ENCODE assay signal across 25 cellular contexts in genomic region chr6:145532361-145532760, GRCh38.
DNase-seq lines count a peak whose midpoint lies in the region; ATAC-seq, FAIRE-seq and TF ChIP-seq lines count a peak whose summit lies in the region.
"Had no signal": no experiment of that assay in that cellular context is flagged by ENCODE, and none has a peak within 500 bp of the region (broad histone marks: within the 10 kb centered on the region; RNA-seq: fewer than 3 reads in every experiment).

No MANE protein-coding gene starts in this region.

- no peak overlapping the region for H3K14ac ChIP-seq in H1 (ENCODE audit: insufficient read length)

- H2BK20ac ChIP-seq in H1 (ENCODE audit: low read length): no peak overlapping the region

- H2BK120ac ChIP-seq in H1 (replicated peaks; ENCODE audit: low read depth, low read length): no peak overlapping the region

- in situ Hi-C loops in HepG2 (cut with HindIII; ENCODE audit: extremely low pct_ligation_motif_present, low pct_unique_long_range_greater_than_20kb): no loop called here

- H4K8ac ChIP-seq in H1 (ENCODE audit: extremely low read depth, insufficient read depth, low read length): no peak overlapping the region

- no TSS peak for BruUV-seq in HepG2 (replicated peaks; lab: Mats Ljungman, UMichigan)

- H2AK5ac ChIP-seq in H1 (ENCODE audit: low read depth, low read length): no peak overlapping the region

- H3K4me1 ChIP-seq in HepG2 (ENCODE audit: insufficient read depth, low read length): peaks cover 9% of the 10 kb centered on the region
- H3K4me1 ChIP-seq in right lobe of liver: no peaks in the 10 kb centered on the region
- peaks cover 11 to 17% (median 12%) of the 10 kb centered on the region in 4 experiments; a peak in 6 of 7 replicates for H3K4me1 ChIP-seq in H1 (replicated peaks in 1 of 4; ENCODE audit: control insufficient read depth in 3 of 4, insufficient read depth in 4 of 4, low read length in 3 of 4)
- H3K4me1 ChIP-seq in iPS-20b (ENCODE audit: insufficient read depth, low read length): peaks cover 37% of the 10 kb centered on the region
- no peaks in the 10 kb centered on the region for H3K4me1 ChIP-seq in esophagus squamous epithelium
- H3K4me1 ChIP-seq: SJSA1 had no signal

- no peak overlapping the region for H3K23ac ChIP-seq in H1 (ENCODE audit: insufficient read length)

- WGBS in HepG2 (ENCODE audit: low lambda C conversion rate): 2% methylated on average over 4 of the region's 4 CpGs
- 9% methylated on average over 4 of the region's 4 CpGs for WGBS in right lobe of liver (ENCODE audit: insufficient coverage, low coverage, low lambda C conversion rate, missing lambda C conversion rate)
- WGBS in H1 (ENCODE audit: extremely low coverage in 1 of 2, insufficient coverage in 1 of 2, insufficient read length in 1 of 2, insufficient replicate concordance in 2 of 2, low coverage in 1 of 2, low lambda C conversion rate in 2 of 2, missing lambda C conversion rate in 1 of 2), 2 experiments: 11% methylated on average over 4 of the region's 4 CpGs; no CpG with 5 or more reads in 1 of the 2 experiments
- WGBS in esophagus squamous epithelium, 2 donors: 17 to 35% methylated on average over 4 of the region's 4 CpGs

- H3K56ac ChIP-seq in H1 (replicated peaks; ENCODE audit: insufficient read length, low read depth, low read length): no peak overlapping the region

- no peak overlapping the region for H3K4ac ChIP-seq in H1 (replicated peaks; ENCODE audit: insufficient read length, low read depth, low read length)

- no peak overlapping the region for H2BK5ac ChIP-seq in H1 (ENCODE audit: low read depth, low read length)

- no peak for FAIRE-seq in HepG2 (lab: Jason Lieb, UNC)
- FAIRE-seq in H1 (lab: Jason Lieb, UNC): peak; percentile 24
- FAIRE-seq: G401.6, GM18507, RCC 7860 had no signal

- CTCF ChIA-PET in HepG2 (lab: Yijun Ruan, JAX; ENCODE audit: low intra/inter-chr PET ratio, low total read pairs): no interaction called here
- CTCF ChIA-PET in H1 (lab: Charles Lee; ENCODE audit: partially characterized antibody): interaction anchor here (0.9 kb wide), 1 partner anchor 24 kb away, joined by 4 read pairs; no protein-coding TSS in a partner anchor

- H3K9me3 ChIP-seq in HepG2 (ENCODE audit: low read length) (no peaks in the 10 kb centered on the region), right lobe of liver (no peaks in the 10 kb centered on the region), H1 (ENCODE audit: insufficient read depth in 2 of 2, low read depth in 1 of 2, low read length in 1 of 2) (0 out of 4 replicates have a peak, but pooled peaks cover 0 to 3% of the 10 kb centered on the region in 2 experiments), iPS-20b (ENCODE audit: insufficient read depth, low read depth, low read length) (no peaks in the 10 kb centered on the region), esophagus squamous epithelium (no peaks in the 10 kb centered on the region)
- H3K9me3 ChIP-seq: SJSA1 had no signal

- TF ChIP-seq CTCF in HepG2 (CRISPR knock-in tag; IDR thresholded peaks at IDR 0.05) (no peak), right lobe of liver (IDR thresholded peaks at IDR 0.05) (no peak), H1 (IDR thresholded peaks at IDR 0.05; ENCODE audit: control extremely low read depth in 1 of 3, insufficient read depth in 1 of 3, low read depth in 1 of 3, low read length in 3 of 3) (no peak), esophagus squamous epithelium (IDR thresholded peaks at IDR 0.05) (no peak)

- no peak overlapping the region for H3K27ac ChIP-seq in HepG2 (ENCODE audit: extremely low read length, insufficient read depth, low read length)
- H3K27ac ChIP-seq in right lobe of liver: no peak overlapping the region
- H3K27ac ChIP-seq in H1 (ENCODE audit: low read depth, low read length): no peak overlapping the region
- H3K27ac ChIP-seq in iPS-20b (ENCODE audit: low read length): no peak overlapping the region
- no peak overlapping the region for H3K27ac ChIP-seq in esophagus squamous epithelium
- H3K27ac ChIP-seq: GM23248, KMS-11, SJSA1 had no signal

- no peak overlapping the region for H3K4me3 ChIP-seq in HepG2 (replicated peaks in 1 of 3; ENCODE audit: insufficient read depth in 1 of 3, low read depth in 2 of 3, low read length in 3 of 3)
- no peak overlapping the region for H3K4me3 ChIP-seq in right lobe of liver
- H3K4me3 ChIP-seq in H1 (ENCODE audit: extremely low read depth in 1 of 4, insufficient read depth in 2 of 4, low read depth in 3 of 4, low read length in 4 of 4): peak overlapping the region in 1 of 4 experiments; percentile 38; a peak in 1 of 8 replicates
- peak overlapping the region; percentile 17; the same call in 1 of the 2 replicates for H3K4me3 ChIP-seq in iPS-20b (ENCODE audit: low read length)
- H3K4me3 ChIP-seq in esophagus squamous epithelium: no peak overlapping the region
- H3K4me3 ChIP-seq: GM23248, SJSA1 had no signal

- POLR2A ChIA-PET in HepG2 (lab: Yijun Ruan, JAX): no interaction called here
- POLR2A ChIA-PET in H1 (lab: Charles Lee; ENCODE audit: partially characterized antibody): interaction anchor here (1.2 kb wide), 1 partner anchor 16 kb away, joined by 3 read pairs; no protein-coding TSS in a partner anchor

- H3K4me2 ChIP-seq in HepG2 (ENCODE audit: low read depth, low read length) (no peak overlapping the region), H1 (ENCODE audit: insufficient read depth in 1 of 2, low read depth in 2 of 2, low read length in 2 of 2) (peak overlapping the region; percentile 59 to 64)
- H3K4me2 ChIP-seq: KMS-11 had no signal

- no peak overlapping the region for H2AFZ ChIP-seq in HepG2 (ENCODE audit: low read length)
- no peak overlapping the region for H2AFZ ChIP-seq in H1 (ENCODE audit: low read length)
- H2AFZ ChIP-seq: GM23248 had no signal

- no peak overlapping the region for H4K5ac ChIP-seq in H1 (ENCODE audit: insufficient read length, low read depth, low read length)

- H3K79me1 ChIP-seq in H1 (ENCODE audit: low read depth, low read length): no peaks in the 10 kb centered on the region

- no peak for TF ChIP-seq RAD21 in HepG2 (CRISPR knock-in tag; IDR thresholded peaks at IDR 0.05)
- TF ChIP-seq RAD21 in H1 (IDR thresholded peaks at IDR 0.05 in 1 of 2, conservative IDR thresholded peaks at IDR 0.05 in 1 of 2; ENCODE audit: low read depth in 2 of 2, low read length in 2 of 2): no peak

- H2BK12ac ChIP-seq in H1 (ENCODE audit: low read depth, low read length): no peak overlapping the region; the same call in 1 of the 2 replicates

- H4K20me1 ChIP-seq in HepG2 (ENCODE audit: insufficient read depth, low read length) (no peaks in the 10 kb centered on the region), H1 (replicated peaks in 1 of 2; ENCODE audit: control insufficient read depth in 1 of 2, insufficient read depth in 2 of 2, low read length in 2 of 2) (peaks cover 0 to 10% of the 10 kb centered on the region in 2 experiments)

- intact Hi-C loops in HepG2 (cut with micrococcal nuclease; ENCODE audit: unreplicated experiment): no loop called here
- intact Hi-C loops in right lobe of liver (cut with DNase I): no loop called here
- intact Hi-C loops in esophagus squamous epithelium (cut with DNase I): no loop called here

- TF ChIP-seq EP300 in HepG2 (IDR thresholded peaks at IDR 0.05; ENCODE audit: low read depth in 2 of 2, low read length in 2 of 2) (no peak), HepG2 (CRISPR knock-in tag; IDR thresholded peaks at IDR 0.05; ENCODE audit: borderline replicate concordance) (no peak), H1 (IDR thresholded peaks at IDR 0.05; ENCODE audit: borderline replicate concordance in 1 of 2, low read depth in 2 of 2, low read length in 2 of 2) (no peak)

- H2BK15ac ChIP-seq in H1 (ENCODE audit: low read length): no peak overlapping the region

- no peak overlapping the region; the same call in 1 of the 2 replicates for H3K18ac ChIP-seq in H1 (ENCODE audit: extremely low read depth, low read length)

- no peaks in the 10 kb centered on the region for H3K36me3 ChIP-seq in HepG2 (replicated peaks in 1 of 2; ENCODE audit: control insufficient read depth in 1 of 2, insufficient read depth in 2 of 2, low read length in 2 of 2)
- no peaks in the 10 kb centered on the region for H3K36me3 ChIP-seq in right lobe of liver
- H3K36me3 ChIP-seq in H1 (ENCODE audit: control insufficient read depth in 2 of 4, insufficient read depth in 4 of 4, low read length in 3 of 4): no peaks in the 10 kb centered on the region; a peak in 1 of 8 replicates
- H3K36me3 ChIP-seq in iPS-20b (ENCODE audit: insufficient read depth, low read depth, low read length): no peaks in the 10 kb centered on the region
- H3K36me3 ChIP-seq in esophagus squamous epithelium: no peaks in the 10 kb centered on the region
- H3K36me3 ChIP-seq: SJSA1 had no signal

- H4K91ac ChIP-seq in H1 (replicated peaks; ENCODE audit: insufficient read length, low read length): no peak overlapping the region

- H3K9ac ChIP-seq in HepG2 (ENCODE audit: insufficient read depth, low read depth, low read length) (no peak overlapping the region), H1 (replicated peaks in 1 of 4; ENCODE audit: extremely low read depth in 1 of 4, low read depth in 3 of 4, low read length in 3 of 4) (no peak overlapping the region), iPS-20b (ENCODE audit: low read depth, low read length) (no peak overlapping the region)
- H3K9ac ChIP-seq: GM23248, KMS-11 had no signal

- ATAC-seq in HepG2 (no peak; the same call in 2 of the 3 replicates), right lobe of liver (no peak), HG03571 (IDR thresholded peaks at IDR 0.05; ENCODE audit: unreplicated experiment) (no peak)
- ATAC-seq: CD8-positive, alpha-beta T cell; HCT116 had no signal

- H3K27me3 ChIP-seq in HepG2 (ENCODE audit: control insufficient read depth in 1 of 2, insufficient read depth in 2 of 2, low read length in 2 of 2) (no peaks in the 10 kb centered on the region), right lobe of liver (no peaks in the 10 kb centered on the region), H1 (replicated peaks in 1 of 4; ENCODE audit: control insufficient read depth in 3 of 4, extremely low read depth in 1 of 4, insufficient read depth in 3 of 4, low read length in 3 of 4) (peaks cover 51 to 95% (median 87%) of the 10 kb centered on the region in 4 experiments), iPS-20b (ENCODE audit: insufficient read depth, low read length) (peaks cover 86% of the 10 kb centered on the region), esophagus squamous epithelium (no peaks in the 10 kb centered on the region)
- H3K27me3 ChIP-seq: SJSA1 had no signal

- no peak for TF ChIP-seq POLR2A in HepG2 (IDR thresholded peaks at IDR 0.05; ENCODE audit: insufficient read depth in 1 of 2, low read depth in 2 of 2, low read length in 2 of 2)
- TF ChIP-seq POLR2A in right lobe of liver (IDR thresholded peaks at IDR 0.05): no peak
- no peak for TF ChIP-seq POLR2A in H1 (IDR thresholded peaks at IDR 0.05; ENCODE audit: control extremely low read depth in 1 of 2, low read depth in 2 of 2, low read length in 2 of 2)
- TF ChIP-seq POLR2A in esophagus squamous epithelium (IDR thresholded peaks at IDR 0.05): no peak

- no peaks in the 10 kb centered on the region for H3K23me2 ChIP-seq in H1 (ENCODE audit: low read depth, low read length)

- DNase-seq in HepG2 (ENCODE audit: low spot score) (peak; percentile 18), right lobe of liver (no peak), H1 (ENCODE audit: low read depth in 1 of 2, low spot score in 2 of 2) (peak in 1 of 2 experiments; percentile 45), activated gamma-delta T cell (lab: John Stamatoyannopoulos, UW) (no peak), esophagus squamous epithelium (lab: John Stamatoyannopoulos, UW) (no peak), 8988T (no peak)
- DNase-seq: AML-193; C1 segment of cervical spinal cord; Calu3; CD8-positive, alpha-beta T cell; DMS153; GM23248; IMR-90; NCI-H1092 treated with DMSO at 0.1 percent for 48 hours; NCI-H1436 treated with DMSO at 0.1 percent for 48 hours; NCI-H1930; NCI-H69 had no signal

- H3K79me2 ChIP-seq in HepG2 (ENCODE audit: insufficient read depth, low read length): no peaks in the 10 kb centered on the region
- H3K79me2 ChIP-seq in H1 (ENCODE audit: control insufficient read depth in 1 of 2, insufficient read depth in 2 of 2, low read length in 2 of 2): no peaks in the 10 kb centered on the region

Comparison
In these comparisons a context has a peak if more than half of its experiments do, and no peak if none do; other contexts are left out.
1. Of the 41 proteins assayed by ChIP-seq in both HepG2 and H1: peak only in HepG2: none; only in H1: SP1; in both: none; in neither: 40.